8 cellular contexts compared by ENCODE assay signal in the genomic region with DNA sequence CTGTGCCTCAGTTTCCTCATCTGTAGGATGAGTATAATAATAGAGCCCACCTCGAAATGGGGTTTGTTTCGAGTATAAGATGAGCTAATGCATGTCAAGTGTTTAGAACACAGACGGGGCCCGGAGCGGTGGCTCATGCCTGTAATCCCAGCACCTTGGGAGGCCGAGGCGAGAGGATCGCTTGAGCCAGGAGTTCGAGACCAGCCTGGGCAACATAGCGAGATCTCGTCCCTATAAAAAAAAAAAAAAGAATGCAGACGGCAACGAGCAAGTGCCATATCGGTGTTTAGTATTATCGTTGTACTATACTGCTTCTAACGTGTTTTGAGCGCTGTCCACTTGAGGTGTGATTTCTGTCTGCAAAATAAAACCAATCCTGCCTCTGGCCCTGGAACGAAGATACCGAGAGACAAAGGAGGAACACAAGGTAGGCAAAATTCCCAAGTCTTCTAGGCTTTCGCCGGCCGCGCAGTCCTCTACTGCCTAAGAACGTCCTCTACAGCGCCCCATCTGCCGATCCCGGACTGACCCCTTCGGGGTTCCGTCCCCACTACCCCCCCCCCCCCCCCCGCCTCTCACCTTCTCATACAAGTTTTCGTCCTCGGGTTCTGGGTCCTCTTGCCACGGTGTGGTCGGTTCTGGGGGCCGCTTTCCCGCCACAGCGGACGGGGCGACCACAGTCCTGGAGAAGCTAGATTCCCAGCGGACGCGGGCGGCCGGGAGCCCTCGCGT. TPM values are rescaled to one million over a fixed set of nuclear protein-coding genes. Genes with fewer than 3 reads are reported as not detected.
DNase-seq lines count a peak whose midpoint lies in the region; ATAC-seq and TF ChIP-seq lines count a peak whose summit lies in the region.

No MANE protein-coding gene starts in this region.

- peaks cover 41% of the 10 kb centered on the region for H3K36me3 Mint-ChIP-seq in nephron (ENCODE audit: low read depth)

- no peaks in the 10 kb centered on the region for H3K27me3 Mint-ChIP-seq in nephron (ENCODE audit: low read depth)

- peaks cover 47% of the 10 kb centered on the region for H3K36me3 ChIP-seq in DND-41 (ENCODE audit: insufficient read depth, low read length)
- peaks cover 43% of the 10 kb centered on the region for H3K36me3 ChIP-seq in KOPT-K1 (ENCODE audit: insufficient read depth, low read length)

- ATAC-seq in DND-41 (ENCODE audit: insufficient read depth, low read depth) (no peak), GM21381 (IDR thresholded peaks at IDR 0.05; ENCODE audit: unreplicated experiment) (peak; percentile 3), HG03469 (IDR thresholded peaks at IDR 0.05; ENCODE audit: unreplicated experiment) (no peak)

- no peaks in the 10 kb centered on the region for H3K4me1 Mint-ChIP-seq in nephron

- peaks cover 39% of the 10 kb centered on the region for H3K4me1 ChIP-seq in DND-41 (ENCODE audit: insufficient read depth, low read length)

- H4K20me1 ChIP-seq in DND-41 (ENCODE audit: insufficient read depth, low read length) = peaks cover 21% of the 10 kb centered on the region

- peak overlapping the region; percentile 82 for H3K4me2 ChIP-seq in DND-41 (ENCODE audit: insufficient read depth, low read length)

- peaks cover 64% of the 10 kb centered on the region for H3K79me2 ChIP-seq in DND-41 (ENCODE audit: insufficient read depth, low read length)

- H3K9ac ChIP-seq in DND-41 (ENCODE audit: low read depth, low read length) = peak overlapping the region; percentile 90

- peak overlapping the region; percentile 97 to 100 (median 99) for H3K4me3 Mint-ChIP-seq in nephron

- no peak for TF ChIP-seq CTCF in DND-41 (IDR thresholded peaks at IDR 0.05; ENCODE audit: borderline replicate concordance, extremely low read depth, low read length, poor library complexity, severe bottlenecking)
- no peak for TF ChIP-seq CTCF in fibroblast of villous mesenchyme (IDR thresholded peaks at IDR 0.05; ENCODE audit: insufficient read depth, low read depth, low read length)
- TF ChIP-seq CTCF in nephron (IDR thresholded peaks at IDR 0.05; ENCODE audit: unreplicated experiment in 3 of 3) = no peak

- peak overlapping the region; percentile 96 for H3K27ac ChIP-seq in DND-41 (ENCODE audit: low read length)
- peak overlapping the region; percentile 94 for H3K27ac ChIP-seq in KOPT-K1 (ENCODE audit: low read depth, low read length, poor library complexity, severe bottlenecking)

- peak overlapping the region; percentile 65 to 81 for H3K4me3 ChIP-seq in DND-41 (ENCODE audit: low read depth in 1 of 2, low read length in 2 of 2)
- H3K4me3 ChIP-seq in fibroblast of villous mesenchyme (ENCODE audit: low read depth, low read length) = peak overlapping the region; percentile 81

- peak overlapping the region; percentile 69 for H2AFZ ChIP-seq in DND-41 (ENCODE audit: low read depth, low read length)

- H3K27ac Mint-ChIP-seq in nephron = peak overlapping the region; percentile 96 to 100 (median 100)

- H3K9me3 Mint-ChIP-seq in nephron = peaks cover 24% of the 10 kb centered on the region

- no peaks in the 10 kb centered on the region for H3K9me3 ChIP-seq in DND-41 (ENCODE audit: insufficient read depth, low read length, severe bottlenecking)
- peaks cover 4% of the 10 kb centered on the region for H3K9me3 ChIP-seq in KOPT-K1 (ENCODE audit: insufficient read depth, low read length, poor library complexity, severe bottlenecking)

- DNase-seq in DND-41 (no peak), fibroblast of villous mesenchyme (ENCODE audit: low read depth) (peak; percentile 53), ecto neural progenitor cell (ENCODE audit: low spot score) (no peak)
- DNase-seq in activated CD4-positive, alpha-beta T cell treated with anti-CD3 and anti-CD28 coated beads, Interleukin-2, amount 50 U/mL, for 1 hour = peak; percentile 18

- H3K27me3 ChIP-seq in DND-41 (ENCODE audit: insufficient read depth, low read length, poor library complexity) = no peaks in the 10 kb centered on the region

RNA-seq across cellular contexts. Expression of a gene that starts 0.4 kb away (rescaled TPM):
- total RNA-seq in fibroblast of villous mesenchyme = 55.3 and 83.1 TPM in 2 replicates

RNA-seq across cellular contexts. Expression of a gene that starts 1.0 kb away (rescaled TPM):
- 39.6 and 49.2 TPM in 2 replicates for total RNA-seq in fibroblast of villous mesenchyme

RNA-seq across cellular contexts. Expression of a gene that starts 49.6 kb away (rescaled TPM):
- total RNA-seq in fibroblast of villous mesenchyme = 189 and 212 TPM in 2 replicates

Comparison
In these comparisons a context has a peak if more than half of its experiments do, and no peak if none do; other contexts are left out.
1. DNase-seq: peak in activated CD4-positive, alpha-beta T cell treated with anti-CD3 and anti-CD28 coated beads, Interleukin-2, amount 50 U/mL, for 1 hour (single experiment) and fibroblast of villous mesenchyme (single experiment); none in DND-41 (single experiment) and ecto neural progenitor cell (single experiment).